Comparison of ENCODE assay signal across 8 cellular contexts in genomic region chr2:136362676-136363390, GRCh38.
DNase-seq lines count a peak whose midpoint lies in the region; ATAC-seq, FAIRE-seq and TF ChIP-seq lines count a peak whose summit lies in the region.

No MANE protein-coding gene starts in this region.

- H3K4me3 ChIP-seq in bronchial epithelial cell (ENCODE audit: low read depth, low read length) = no peak overlapping the region

- H3K4me1 Mint-ChIP-seq in nephron progenitor cell = peaks cover 16% of the 10 kb centered on the region

- no peak overlapping the region for H3K27ac Mint-ChIP-seq in nephron progenitor cell

- TF ChIP-seq CTCF in bronchial epithelial cell (IDR thresholded peaks at IDR 0.05; ENCODE audit: insufficient read depth, low read length, severe bottlenecking) (no peak), nephron progenitor cell (IDR thresholded peaks at IDR 0.05) (no peak)

- H3K27me3 ChIP-seq in bronchial epithelial cell (ENCODE audit: control insufficient read depth, insufficient read depth, low read length) = no peaks in the 10 kb centered on the region

- DNase-seq in GM18507 (ENCODE audit: extremely low spot score, insufficient read length, low read depth) (no peak), bronchial epithelial cell (ENCODE audit: low read depth) (peak; percentile 52), posterior cingulate gyrus (no peak), nephron progenitor cell (no peak), nucleus accumbens (lab: John Stamatoyannopoulos, UW) (no peak), NAMALWA (ENCODE audit: low spot score) (no peak)

- no peaks in the 10 kb centered on the region for H3K36me3 ChIP-seq in bronchial epithelial cell (ENCODE audit: control insufficient read depth, insufficient read depth, low read length)

- peaks cover 7% of the 10 kb centered on the region for H3K36me3 Mint-ChIP-seq in nephron progenitor cell (ENCODE audit: low read depth)

- peaks cover 9% of the 10 kb centered on the region for H3K9me3 Mint-ChIP-seq in nephron progenitor cell

- peaks cover 3% of the 10 kb centered on the region for H3K27me3 Mint-ChIP-seq in nephron progenitor cell (ENCODE audit: low read depth, poor library complexity)

- ATAC-seq in GM21367 (IDR thresholded peaks at IDR 0.05; ENCODE audit: unreplicated experiment) (peak; percentile 81), HG03342 (IDR thresholded peaks at IDR 0.05; ENCODE audit: unreplicated experiment) (peak; percentile 95)

- no peak overlapping the region for H3K4me3 Mint-ChIP-seq in nephron progenitor cell

- intact Hi-C loops in posterior cingulate gyrus (cut with DNase I) = no loop called here

- FAIRE-seq in GM18507 (lab: Jason Lieb, UNC) (peak; percentile 69), bronchial epithelial cell (lab: Jason Lieb, UNC) (no peak)
